ENCODE assay signal across 10 cellular contexts in the genomic region with DNA sequence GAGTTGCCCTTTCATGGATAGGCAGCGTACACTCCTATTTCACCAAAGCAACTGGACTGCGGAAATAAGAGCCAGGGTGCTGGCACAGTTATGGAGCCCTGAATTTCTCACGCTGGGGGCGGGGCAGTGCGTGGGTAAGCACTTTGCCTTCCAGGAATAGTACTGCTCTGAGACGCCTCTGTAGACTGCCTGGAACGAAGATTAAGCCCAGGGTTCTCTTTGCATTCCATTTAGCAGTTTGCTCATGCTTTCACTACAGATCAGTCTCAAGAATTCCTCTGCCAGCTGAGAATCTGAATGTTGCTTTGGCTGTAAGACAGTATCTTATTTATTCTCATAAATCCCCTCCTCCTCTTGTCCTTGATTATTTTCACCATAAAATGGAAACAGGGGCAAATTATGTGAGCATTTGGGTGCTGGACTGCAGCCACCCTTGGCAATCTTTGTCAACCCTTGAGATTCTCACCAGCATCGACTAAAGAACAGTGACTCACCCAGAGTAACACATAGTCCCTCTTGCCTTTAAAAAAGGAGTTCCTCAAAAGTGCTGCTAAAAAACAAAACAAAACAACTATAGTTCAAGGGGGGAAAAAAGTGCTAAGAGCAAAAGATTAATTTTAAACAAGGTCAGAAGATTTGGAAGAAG.
A peak's percentile ranks its signal among the peaks of the same experiment; 100 is the strongest.
DNase-seq lines count a peak whose midpoint lies in the region; ATAC-seq, FAIRE-seq and TF ChIP-seq lines count a peak whose summit lies in the region.
"Had no signal": no experiment of that assay in that cellular context is flagged by ENCODE, and none has a peak within 500 bp of the region (broad histone marks: within the 10 kb centered on the region; RNA-seq: fewer than 3 reads in every experiment).

No MANE protein-coding gene starts in this region.

- no peak for DNase-seq in H54 (ENCODE audit: insufficient read length, low spot score)
- peak; percentile 79 for DNase-seq in astrocyte (ENCODE audit: low read depth)
- DNase-seq in left ventricle myocardium superior = peak; percentile 33
- DNase-seq in stimulated activated CD4-positive, alpha-beta T cell treated with anti-CD3 and anti-CD28 coated beads, Interleukin-4, amount 100 ng/mL, for 1 hour = no peak
- no peak for DNase-seq in activated T-cell treated with anti-CD3 and anti-CD28 coated beads for 4 hours
- DNase-seq in uterus = no peak
- DNase-seq: Karpas-422, NCI-H526 treated with DMSO at 0.1 percent for 48 hours, sigmoid colon had no signal

- no peaks in the 10 kb centered on the region for H4K20me1 ChIP-seq in astrocyte (ENCODE audit: insufficient read depth, low read length)

- H3K27ac Mint-ChIP-seq in astrocyte (ENCODE audit: unreplicated experiment) = peak overlapping the region; percentile 64

- TF ChIP-seq POLR2A in H54 (IDR thresholded peaks at IDR 0.05; ENCODE audit: low read depth, low read length) (no peak), uterus (IDR thresholded peaks at IDR 0.05) (no peak)

- no peaks in the 10 kb centered on the region for H3K9me3 Mint-ChIP-seq in astrocyte (ENCODE audit: unreplicated experiment)

- FAIRE-seq in H54 (lab: Jason Lieb, UNC) (peak; percentile 30), astrocyte (lab: Jason Lieb, UNC) (peak; percentile 84)

- H3K9me3 ChIP-seq in astrocyte (ENCODE audit: insufficient read depth, low read depth, low read length) (no peaks in the 10 kb centered on the region), skeletal muscle tissue (ENCODE audit: control insufficient read depth in 3 of 3, low read length in 3 of 3) (no peaks in the 10 kb centered on the region), uterus (no peaks in the 10 kb centered on the region)
- H3K9me3 ChIP-seq: sigmoid colon had no signal

- H2AFZ ChIP-seq in astrocyte (ENCODE audit: low read depth, low read length) = no peak overlapping the region

- no peak overlapping the region for H3K9ac ChIP-seq in astrocyte (ENCODE audit: low read length)
- H3K9ac ChIP-seq in skeletal muscle tissue (ENCODE audit: low read depth in 1 of 3, low read length in 3 of 3) = no peak overlapping the region

- ATAC-seq in left ventricle myocardium superior = peak; percentile 80

- no peak overlapping the region for H3K4me3 ChIP-seq in astrocyte (ENCODE audit: insufficient read depth, low read depth, low read length)
- no peak overlapping the region for H3K4me3 ChIP-seq in skeletal muscle tissue (ENCODE audit: low read length in 3 of 3)
- no peak overlapping the region for H3K4me3 ChIP-seq in uterus
- H3K4me3 ChIP-seq: sigmoid colon had no signal

- H3K27ac ChIP-seq in astrocyte (ENCODE audit: low read depth, low read length) = peak overlapping the region; percentile 30
- peak overlapping the region; percentile 11 for H3K27ac ChIP-seq in skeletal muscle tissue (ENCODE audit: low read depth, low read length)
- no peak overlapping the region for H3K27ac ChIP-seq in uterus

- TF ChIP-seq CTCF in astrocyte (IDR thresholded peaks at IDR 0.05; ENCODE audit: insufficient read depth, low read depth, low read length) = no peak
- no peak for TF ChIP-seq CTCF in uterus (IDR thresholded peaks at IDR 0.05)

- H3K4me1 ChIP-seq in astrocyte (ENCODE audit: insufficient read depth, low read length) (peaks cover 3% of the 10 kb centered on the region), skeletal muscle tissue (ENCODE audit: control insufficient read depth in 3 of 3, insufficient read depth in 3 of 3, low read length in 3 of 3) (peaks cover 0 to 20% (median 16%) of the 10 kb centered on the region in 3 donors), uterus (no peaks in the 10 kb centered on the region)

- H3K79me2 ChIP-seq in astrocyte (ENCODE audit: insufficient read depth, low read length) = no peaks in the 10 kb centered on the region

- peaks cover 21% of the 10 kb centered on the region for H3K4me1 Mint-ChIP-seq in astrocyte (ENCODE audit: low read depth, unreplicated experiment)

- H3K4me2 ChIP-seq in astrocyte (ENCODE audit: low read length) = peak overlapping the region; percentile 20

- no peak overlapping the region for H3K4me3 Mint-ChIP-seq in astrocyte (ENCODE audit: unreplicated experiment)

- intact Hi-C loops in left ventricle myocardium superior (cut with micrococcal nuclease) = no loop called here
- intact Hi-C loops in uterus (cut with DNase I; ENCODE audit: low total_unique reads) = no loop called here

- no peaks in the 10 kb centered on the region for H3K36me3 ChIP-seq in astrocyte (ENCODE audit: insufficient read depth, low read length)
- no peaks in the 10 kb centered on the region for H3K36me3 ChIP-seq in skeletal muscle tissue (ENCODE audit: control insufficient read depth in 3 of 3, insufficient read depth in 3 of 3, low read length in 3 of 3)
- no peaks in the 10 kb centered on the region for H3K36me3 ChIP-seq in uterus
- H3K36me3 ChIP-seq: sigmoid colon had no signal

- no peaks in the 10 kb centered on the region for H3K27me3 ChIP-seq in astrocyte (ENCODE audit: insufficient read depth, low read length)
- H3K27me3 ChIP-seq in skeletal muscle tissue (ENCODE audit: control insufficient read depth in 3 of 3, insufficient read depth in 3 of 3, low read length in 3 of 3) = no peaks in the 10 kb centered on the region
- H3K27me3 ChIP-seq in uterus = no peaks in the 10 kb centered on the region
- H3K27me3 ChIP-seq: sigmoid colon had no signal

- H3K27me3 Mint-ChIP-seq in astrocyte (ENCODE audit: low read depth, unreplicated experiment) = no peaks in the 10 kb centered on the region

- no peaks in the 10 kb centered on the region for H3K36me3 Mint-ChIP-seq in astrocyte (ENCODE audit: low read depth, unreplicated experiment)

Comparison
In these comparisons a context has a peak if more than half of its experiments do, and no peak if none do; other contexts are left out.
1. DNase-seq: peak in astrocyte (single experiment) and left ventricle myocardium superior (single experiment); none in H54 (single experiment), stimulated activated CD4-positive, alpha-beta T cell treated with anti-CD3 and anti-CD28 coated beads, Interleukin-4, amount 100 ng/mL, for 1 hour (single experiment), activated T-cell treated with anti-CD3 and anti-CD28 coated beads for 4 hours (single experiment) and uterus (0 of 2).
2. H3K27ac ChIP-seq: peak in astrocyte (single experiment) and skeletal muscle tissue (single experiment); none in uterus (0 of 2).